In genomic region chr17:57278740-57279387, GRCh38 we compare ENCODE assay signal across 18 cellular contexts. TPM values are rescaled to one million over a fixed set of nuclear protein-coding genes. Genes with fewer than 3 reads are reported as not detected.
DNase-seq lines count a peak whose midpoint lies in the region; ATAC-seq and TF ChIP-seq lines count a peak whose summit lies in the region.
"Had no signal": no experiment of that assay in that cellular context is flagged by ENCODE, and none has a peak within 500 bp of the region (broad histone marks: within the 10 kb centered on the region; RNA-seq: fewer than 3 reads in every experiment).

No MANE protein-coding gene starts in this region.

- CTCF ChIA-PET in WTC11 (lab: Charles Lee), result interaction anchor here (2.1 kb wide), 1 partner anchor 36 kb away, joined by 11 read pairs; no protein-coding TSS in a partner anchor

- POLR2A ChIA-PET in WTC11 (lab: Charles Lee), result no interaction called here

- no peak overlapping the region for H3K4me3 Mint-ChIP-seq in T-helper 1 cell treated with Interleukin-12 subunit alpha and Interleukin-12 subunit beta and Interleukin-4 antibody, amounts not matched to agents 30 μg/mL and 1 μg/mL, for 36 hours
- H3K4me3 Mint-ChIP-seq in WTC11 (no peak overlapping the region), CD14-positive monocyte (no peak overlapping the region)
- H3K4me3 Mint-ChIP-seq: B cell; CD8-positive, alpha-beta memory T cell had no signal

- no peaks in the 10 kb centered on the region for H3K9me3 ChIP-seq in parathyroid adenoma (ENCODE audit: control insufficient read depth, low read length)
- H3K9me3 ChIP-seq: MG63 had no signal

- peaks cover 45% of the 10 kb centered on the region for H3K4me1 ChIP-seq in parathyroid adenoma

- H3K27me3 ChIP-seq in parathyroid adenoma (ENCODE audit: control insufficient read depth, insufficient read depth, low read length), result no peaks in the 10 kb centered on the region
- H3K27me3 ChIP-seq: MG63 had no signal

- H3K4me3 ChIP-seq in parathyroid adenoma (ENCODE audit: low read depth, low read length), result no peak overlapping the region
- H3K4me3 ChIP-seq: MG63 had no signal

- H3K9ac ChIP-seq in parathyroid adenoma, result no peak overlapping the region
- H3K9ac ChIP-seq: KMS-11 had no signal

- H3K36me3 ChIP-seq in parathyroid adenoma (ENCODE audit: control insufficient read depth, insufficient read depth, low read length), result no peaks in the 10 kb centered on the region
- H3K36me3 ChIP-seq: MG63 had no signal

- no peak for DNase-seq in T-helper 1 cell
- no peak for DNase-seq in WTC11 (ENCODE audit: low spot score)
- DNase-seq in left lobe of liver (ENCODE audit: low spot score), result peak; percentile 89
- DNase-seq in NCI-H1417 (lab: John Stamatoyannopoulos, UW), result no peak
- DNase-seq in CD14-positive monocyte (ENCODE audit: low spot score), result no peak
- no peak for DNase-seq in DMS 273 treated with DMSO at 0.1 percent for 48 hours (lab: John Stamatoyannopoulos, UW)
- DNase-seq: CD8-positive, alpha-beta memory T cell; GF-D8; GOT3; MG63; NCI-H1092; NCI-H1694 had no signal

- TF ChIP-seq CTCF in WTC11 (IDR thresholded peaks at IDR 0.05) (no peak), parathyroid adenoma (IDR thresholded peaks at IDR 0.05) (no peak), CD14-positive monocyte (IDR thresholded peaks at IDR 0.05) (no peak)

- no peak overlapping the region for H2AFZ ChIP-seq in parathyroid adenoma

- no peaks in the 10 kb centered on the region for H3K9me3 Mint-ChIP-seq in T-helper 1 cell treated with Interleukin-12 subunit alpha and Interleukin-12 subunit beta and Interleukin-4 antibody, amounts not matched to agents 30 μg/mL and 1 μg/mL, for 36 hours
- no peaks in the 10 kb centered on the region for H3K9me3 Mint-ChIP-seq in WTC11
- H3K9me3 Mint-ChIP-seq in CD14-positive monocyte, result no peaks in the 10 kb centered on the region
- H3K9me3 Mint-ChIP-seq: CD8-positive, alpha-beta memory T cell had no signal

- peaks cover 78% of the 10 kb centered on the region for H3K4me1 Mint-ChIP-seq in T-helper 1 cell treated with Interleukin-12 subunit alpha and Interleukin-12 subunit beta and Interleukin-4 antibody, amounts not matched to agents 30 μg/mL and 1 μg/mL, for 36 hours (ENCODE audit: low read depth)
- H3K4me1 Mint-ChIP-seq in WTC11 (peaks cover 35% of the 10 kb centered on the region), CD14-positive monocyte (peaks cover 11% of the 10 kb centered on the region)

- no peaks in the 10 kb centered on the region for H3K27me3 Mint-ChIP-seq in T-helper 1 cell treated with Interleukin-12 subunit alpha and Interleukin-12 subunit beta and Interleukin-4 antibody, amounts not matched to agents 30 μg/mL and 1 μg/mL, for 36 hours (ENCODE audit: low read depth)
- H3K27me3 Mint-ChIP-seq in WTC11 (ENCODE audit: low read depth) (no peaks in the 10 kb centered on the region), CD14-positive monocyte (ENCODE audit: low read depth in 3 of 3) (peaks cover 0 to 2% (median 2%) of the 10 kb centered on the region in 3 donors)
- H3K27me3 Mint-ChIP-seq: B cell; CD8-positive, alpha-beta memory T cell had no signal

- peaks cover 70% of the 10 kb centered on the region for H3K79me2 ChIP-seq in parathyroid adenoma

- no peak for ATAC-seq in WTC11
- peak; percentile 94 for ATAC-seq in left lobe of liver

- H3K36me3 Mint-ChIP-seq in T-helper 1 cell treated with Interleukin-12 subunit alpha and Interleukin-12 subunit beta and Interleukin-4 antibody, amounts not matched to agents 30 μg/mL and 1 μg/mL, for 36 hours (ENCODE audit: low read depth), result peaks cover 66% of the 10 kb centered on the region
- peaks cover 19% of the 10 kb centered on the region for H3K36me3 Mint-ChIP-seq in WTC11
- H3K36me3 Mint-ChIP-seq in CD14-positive monocyte, result peaks cover 18 to 52% of the 10 kb centered on the region in 2 donors

- H3K4me2 ChIP-seq in parathyroid adenoma (ENCODE audit: low read length), result no peak overlapping the region
- H3K4me2 ChIP-seq: KMS-11 had no signal

- intact Hi-C loops in CD14-positive monocyte (cut with micrococcal nuclease), result no loop called here

- peak overlapping the region; percentile 81 for H3K27ac ChIP-seq in parathyroid adenoma
- H3K27ac ChIP-seq: 22Rv1, KMS-11, RWPE1 had no signal

- peak overlapping the region; percentile 64 for H3K27ac Mint-ChIP-seq in T-helper 1 cell treated with Interleukin-12 subunit alpha and Interleukin-12 subunit beta and Interleukin-4 antibody, amounts not matched to agents 30 μg/mL and 1 μg/mL, for 36 hours
- H3K27ac Mint-ChIP-seq in WTC11 (peak overlapping the region; percentile 55; the same call in 1 of the 2 replicates), CD14-positive monocyte (no peak overlapping the region)
- H3K27ac Mint-ChIP-seq: B cell had no signal

TF ChIP-seq in WTC11, 78 proteins besides CTCF, POLR2A, EP300 and RAD21:
- TF ChIP-seq, protein P1, sequence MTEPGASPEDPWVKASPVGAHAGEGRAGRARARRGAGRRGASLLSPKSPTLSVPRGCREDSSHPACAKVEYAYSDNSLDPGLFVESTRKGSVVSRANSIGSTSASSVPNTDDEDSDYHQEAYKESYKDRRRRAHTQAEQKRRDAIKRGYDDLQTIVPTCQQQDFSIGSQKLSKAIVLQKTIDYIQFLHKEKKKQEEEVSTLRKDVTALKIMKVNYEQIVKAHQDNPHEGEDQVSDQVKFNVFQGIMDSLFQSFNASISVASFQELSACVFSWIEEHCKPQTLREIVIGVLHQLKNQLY (CRISPR knock-in tag; IDR thresholded peaks at IDR 0.05), result no peak
- TF ChIP-seq SP1 (CRISPR knock-in tag; conservative IDR thresholded peaks at IDR 0.05) (no peak), ARID4B (CRISPR knock-in tag; IDR thresholded peaks at IDR 0.05; ENCODE audit: borderline replicate concordance) (no peak), EMX1 (CRISPR knock-in tag; IDR thresholded peaks at IDR 0.05) (no peak), SMAD4 (CRISPR knock-in tag; IDR thresholded peaks at IDR 0.05) (no peak), IRF1 (CRISPR knock-in tag; IDR thresholded peaks at IDR 0.05) (no peak), GRHL2 (CRISPR knock-in tag; IDR thresholded peaks at IDR 0.05; ENCODE audit: insufficient replicate concordance, severe bottlenecking) (no peak), ATF1 (CRISPR knock-in tag; IDR thresholded peaks at IDR 0.05) (no peak)
TF ChIP-seq in WTC11: peak in this region for 0.

RNA-seq across cellular contexts. Expression of gene MSI2, which starts 22.5 kb away (rescaled TPM):
- total RNA-seq in WTC11 (2021), result 79.9 to 87.0 TPM (median 82.1 TPM) in 3 replicates
- total RNA-seq in left lobe of liver, result 24.2 TPM
- under 1 TPM; 0.20 to 0.37 TPM for polyA plus RNA-seq in CD14-positive monocyte

Comparison
In these comparisons a context has a peak if more than half of its experiments do, and no peak if none do; other contexts are left out.
1. H3K27ac Mint-ChIP-seq: peak in T-helper 1 cell treated with Interleukin-12 subunit alpha and Interleukin-12 subunit beta and Interleukin-4 antibody, amounts not matched to agents 30 μg/mL and 1 μg/mL, for 36 hours (single experiment) and WTC11 (single experiment); none in CD14-positive monocyte (0 of 7).